ENCODE assay signal across 13 cellular contexts in the genomic region with DNA sequence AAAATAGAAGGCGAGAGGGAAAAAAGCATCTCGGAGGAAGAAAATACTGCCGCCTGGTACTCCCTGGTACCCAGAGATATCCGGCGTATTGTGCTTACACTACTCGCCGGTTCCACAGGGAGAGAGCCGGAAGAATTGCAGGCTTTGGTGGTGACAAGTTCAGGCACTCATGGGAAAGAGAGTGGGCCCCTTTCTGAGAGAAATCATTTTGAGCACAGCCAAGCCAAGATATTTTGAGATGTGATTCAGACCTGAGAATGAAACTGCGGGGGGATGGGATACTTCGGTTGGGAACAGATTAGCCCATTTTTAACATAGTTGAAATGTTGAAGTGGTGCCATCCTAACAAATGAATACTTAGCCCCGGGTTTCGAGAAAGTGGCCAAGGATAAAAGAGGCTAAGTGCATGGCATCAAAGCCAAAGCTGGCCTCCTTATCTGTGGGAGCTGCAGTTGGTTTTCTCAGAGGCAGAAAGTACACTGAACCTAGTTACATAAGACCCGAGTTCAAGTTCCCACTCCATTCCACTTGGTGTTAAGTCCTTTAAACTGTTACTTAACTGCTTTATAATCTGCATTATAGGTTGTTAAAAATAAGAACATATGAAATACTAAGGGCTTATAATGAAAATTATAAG.
DNase-seq lines count a peak whose midpoint lies in the region; ATAC-seq and TF ChIP-seq lines count a peak whose summit lies in the region.
"Had no signal": no experiment of that assay in that cellular context is flagged by ENCODE, and none has a peak within 500 bp of the region (broad histone marks: within the 10 kb centered on the region; RNA-seq: fewer than 3 reads in every experiment).

No MANE protein-coding gene starts in this region.

- no peaks in the 10 kb centered on the region for H3K9me3 Mint-ChIP-seq in mesothelial cell of epicardium
- H3K9me3 Mint-ChIP-seq: H9, IgD-negative memory B cell had no signal

- peak overlapping the region; percentile 90 for H3K27ac Mint-ChIP-seq in mesothelial cell of epicardium
- H3K27ac Mint-ChIP-seq: H9, IgD-negative memory B cell had no signal

- ATAC-seq in Right ventricle myocardium superior (ENCODE audit: poor library complexity), result peak; percentile 69
- no peak for ATAC-seq in HG03095 (IDR thresholded peaks at IDR 0.05; ENCODE audit: unreplicated experiment)
- ATAC-seq in HG03457 (IDR thresholded peaks at IDR 0.05; ENCODE audit: unreplicated experiment), result no peak

- H3K4me3 Mint-ChIP-seq in mesothelial cell of epicardium, result no peak overlapping the region
- H3K4me3 Mint-ChIP-seq: H9, IgD-negative memory B cell had no signal

- TF ChIP-seq CTCF in fibroblast of pulmonary artery (IDR thresholded peaks at IDR 0.05; ENCODE audit: low read length, missing control alignments) (no peak), mesothelial cell of epicardium (IDR thresholded peaks at IDR 0.05; ENCODE audit: unreplicated experiment) (no peak)

- peaks cover 47% of the 10 kb centered on the region for H3K4me1 Mint-ChIP-seq in mesothelial cell of epicardium
- H3K4me1 Mint-ChIP-seq: IgD-negative memory B cell had no signal

- H3K36me3 Mint-ChIP-seq in mesothelial cell of epicardium, result peaks cover 18% of the 10 kb centered on the region
- H3K36me3 Mint-ChIP-seq: IgD-negative memory B cell had no signal

- DNase-seq in Right ventricle myocardium superior (no peak), cardiac septum (ENCODE audit: low spot score) (no peak), fibroblast of pulmonary artery (ENCODE audit: low read depth) (peak; percentile 49), mesothelial cell of epicardium (ENCODE audit: low spot score in 2 of 2, unreplicated experiment in 2 of 2) (no peak), 8988T (no peak), SKM-1 (lab: John Stamatoyannopoulos, UW; ENCODE audit: unreplicated experiment) (no peak)
- DNase-seq: H9, NCI-H1417 treated with DMSO at 0.1 percent for 48 hours, NCI-H2029 treated with DMSO at 0.1 percent for 48 hours, NCI-H524 treated with DMSO at 0.1 percent for 48 hours had no signal

- intact Hi-C loops in Right ventricle myocardium superior (cut with DNase I) (no loop called here), cardiac septum (cut with DNase I) (no loop called here)

- no peaks in the 10 kb centered on the region for H3K27me3 Mint-ChIP-seq in mesothelial cell of epicardium (ENCODE audit: low read depth)
- H3K27me3 Mint-ChIP-seq: IgD-negative memory B cell had no signal

- H3K4me3 ChIP-seq in fibroblast of pulmonary artery (replicated peaks; ENCODE audit: low read depth, low read length), result no peak overlapping the region
